In the genomic region with DNA sequence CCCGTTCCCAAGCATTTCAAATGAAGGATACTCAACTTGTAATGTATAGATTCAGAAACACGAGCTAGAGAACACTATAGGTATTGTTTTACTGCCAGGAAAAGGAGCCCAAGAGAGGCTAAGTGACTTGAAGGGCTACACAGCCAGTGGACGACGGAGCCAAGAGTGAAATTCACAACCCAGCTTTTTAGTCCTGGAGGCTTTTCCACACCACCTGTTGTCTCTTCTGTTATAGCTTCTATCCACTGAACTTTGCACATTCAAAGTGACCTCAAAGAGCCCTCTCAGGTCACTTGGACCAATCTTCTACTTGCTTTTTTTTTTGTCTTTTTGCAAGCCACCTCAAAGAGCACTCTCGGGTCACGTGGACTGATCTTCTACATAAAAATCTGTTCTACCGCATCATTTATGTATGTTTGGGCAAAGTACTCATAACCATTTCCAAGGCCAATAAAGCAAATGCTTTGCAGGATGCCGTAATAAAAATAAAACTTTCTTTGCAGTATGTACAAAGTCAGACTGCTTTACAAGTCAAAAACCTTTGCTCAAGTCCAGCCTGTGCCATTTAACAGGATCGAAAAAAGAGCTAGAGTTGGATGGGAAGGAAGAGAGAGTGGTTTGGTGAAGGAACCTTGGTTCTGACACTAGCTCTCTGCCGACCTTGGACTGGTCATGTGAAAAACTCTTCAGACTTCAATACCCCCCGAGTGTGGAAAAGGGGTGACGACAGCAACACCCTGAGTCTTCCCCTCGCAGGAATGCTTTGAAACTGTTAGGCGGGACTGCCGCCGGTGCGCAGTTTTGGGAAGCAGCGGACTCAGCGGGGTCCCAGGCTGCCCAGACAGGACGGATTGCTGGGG, we compare ENCODE assay signal across 8 cellular contexts. TPM values are rescaled to one million over a fixed set of nuclear protein-coding genes. Genes with fewer than 3 reads are reported as not detected.
DNase-seq lines count a peak whose midpoint lies in the region; ATAC-seq and TF ChIP-seq lines count a peak whose summit lies in the region.

No MANE protein-coding gene starts in this region.

- intact Hi-C loops in mammary epithelial cell (cut with micrococcal nuclease) = loop anchor here (2.0 to 5.0 kb wide), 2 partner anchors 43 to 106 kb away; no protein-coding TSS in a partner anchor

- WGBS in mammary epithelial cell (ENCODE audit: low coverage, missing lambda C conversion rate) = 22% methylated on average over 12 of the region's 20 CpGs
- 31% methylated on average over 18 of the region's 20 CpGs for WGBS in suprapubic skin

- in situ Hi-C loops in mammary epithelial cell (cut with MboI; ENCODE audit: low sequenced_read_pairs in 2 of 2) = no loop called here

- H3K36me3 ChIP-seq in MM.1S (replicated peaks; ENCODE audit: insufficient read depth, low read length) (no peaks in the 10 kb centered on the region), mammary epithelial cell (ENCODE audit: insufficient read depth, low read length) (no peaks in the 10 kb centered on the region), suprapubic skin (no peaks in the 10 kb centered on the region)

- TF ChIP-seq CTCF in MM.1S (IDR thresholded peaks at IDR 0.05; ENCODE audit: low read length) = no peak
- TF ChIP-seq CTCF in mammary epithelial cell (conservative IDR thresholded peaks at IDR 0.05 in 1 of 2, IDR thresholded peaks at IDR 0.05 in 1 of 2; ENCODE audit: extremely low read depth in 1 of 2, insufficient read depth in 1 of 2, low read depth in 1 of 2, low read length in 2 of 2) = no peak
- no peak for TF ChIP-seq CTCF in suprapubic skin (IDR thresholded peaks at IDR 0.05)

- DNase-seq in stimulated activated CD4-positive, alpha-beta T cell treated with anti-CD3 and anti-CD28 coated beads, Interleukin-15, amount 100 ng/mL, for 24 hours = peak; percentile 28
- no peak for DNase-seq in stimulated activated CD4-positive, alpha-beta T cell treated with anti-CD3 and anti-CD28 coated beads, Interleukin-4, amount 100 ng/mL, for 4 hours
- DNase-seq in MM.1S (peak; percentile 21), mammary epithelial cell (peak; percentile 22), left lobe of liver (ENCODE audit: low spot score) (no peak), suprapubic skin (ENCODE audit: low spot score in 2 of 2) (no peak), occipital lobe (lab: John Stamatoyannopoulos, UW) (no peak)

- H3K4me3 ChIP-seq in MM.1S (ENCODE audit: low read length) = peak overlapping the region; percentile 85
- peak overlapping the region; percentile 79 to 89 (median 88) for H3K4me3 ChIP-seq in mammary epithelial cell (replicated peaks in 1 of 3; ENCODE audit: insufficient read depth in 1 of 3, low read depth in 2 of 3, low read length in 3 of 3)
- peak overlapping the region; percentile 66 for H3K4me3 ChIP-seq in suprapubic skin

- dilution Hi-C loops in mammary epithelial cell (cut with HindIII; ENCODE audit: low sequenced_read_pairs) = no loop called here

- H2AFZ ChIP-seq in MM.1S (ENCODE audit: low read length) (peak overlapping the region; percentile 92), mammary epithelial cell (ENCODE audit: low read depth, low read length) (peak overlapping the region; percentile 90)

- H3K9ac ChIP-seq in MM.1S (ENCODE audit: low read length) = peak overlapping the region; percentile 76
- H3K9ac ChIP-seq in mammary epithelial cell (ENCODE audit: insufficient read depth, low read length) = peak overlapping the region; percentile 78

- no peaks in the 10 kb centered on the region for H3K9me2 ChIP-seq in MM.1S (replicated peaks; ENCODE audit: insufficient read depth, low read length)

- H3K4me1 ChIP-seq in MM.1S (ENCODE audit: low read length) = peaks cover 6% of the 10 kb centered on the region; the same call in 1 of the 2 replicates
- H3K4me1 ChIP-seq in mammary epithelial cell (ENCODE audit: insufficient read depth, low read length) = peaks cover 14% of the 10 kb centered on the region
- H3K4me1 ChIP-seq in suprapubic skin = peaks cover 13% of the 10 kb centered on the region

- H3K9me3 ChIP-seq in MM.1S (replicated peaks; ENCODE audit: insufficient read depth, low read length) (no peaks in the 10 kb centered on the region), mammary epithelial cell (replicated peaks; ENCODE audit: insufficient read depth, low read length) (no peaks in the 10 kb centered on the region), suprapubic skin (no peaks in the 10 kb centered on the region)

- TF ChIP-seq POLR2A in suprapubic skin (IDR thresholded peaks at IDR 0.05) = no peak

- H4K20me1 ChIP-seq in MM.1S (ENCODE audit: insufficient read depth, low read length) (no peaks in the 10 kb centered on the region), mammary epithelial cell (ENCODE audit: insufficient read depth, low read length) (no peaks in the 10 kb centered on the region)

- H3K4me2 ChIP-seq in MM.1S (ENCODE audit: low read depth, low read length) (peak overlapping the region; percentile 72), mammary epithelial cell (ENCODE audit: insufficient read depth, low read depth, low read length) (peak overlapping the region; percentile 96)

- H3K27ac ChIP-seq in MM.1S (ENCODE audit: low read length) = no peak overlapping the region; the same call in 1 of the 2 replicates
- H3K27ac ChIP-seq in mammary epithelial cell (ENCODE audit: insufficient read depth, low read depth, low read length) = peak overlapping the region; percentile 59
- H3K27ac ChIP-seq in suprapubic skin = peak overlapping the region; percentile 55

- H3K79me2 ChIP-seq in MM.1S (ENCODE audit: low read length) (0 out of 2 replicates have a peak, but pooled peaks cover 2% of the 10 kb centered on the region), mammary epithelial cell (ENCODE audit: insufficient read depth, low read length) (peaks cover 39% of the 10 kb centered on the region)

- CTCF ChIA-PET in mammary epithelial cell (lab: Charles Lee; ENCODE audit: low non-redundant PET) = interaction anchor here (0.5 kb wide), 1 partner anchor 105 kb away, joined by 5 read pairs; no protein-coding TSS in a partner anchor

- peak; percentile 18 for ATAC-seq in left lobe of liver
- no peak for ATAC-seq in GM18867 (IDR thresholded peaks at IDR 0.05; ENCODE audit: unreplicated experiment)

- no peaks in the 10 kb centered on the region for H3F3A ChIP-seq in MM.1S (ENCODE audit: insufficient read depth, low read length)

- TF ChIP-seq EP300 in suprapubic skin (IDR thresholded peaks at IDR 0.05) = no peak

- H3K27me3 ChIP-seq in MM.1S (replicated peaks; ENCODE audit: insufficient read depth, low read length) = no peaks in the 10 kb centered on the region
- H3K27me3 ChIP-seq in mammary epithelial cell (ENCODE audit: insufficient read depth, low read length) = no peaks in the 10 kb centered on the region
- no peaks in the 10 kb centered on the region for H3K27me3 ChIP-seq in suprapubic skin

- BruUV-seq in mammary epithelial cell (replicated peaks; lab: Mats Ljungman, UMichigan) = no TSS peak

RNA-seq across cellular contexts. Expression of gene SLC35B4, which starts 0.8 kb away (rescaled TPM):
- total RNA-seq in mammary epithelial cell = 10 to 100 TPM; 16.3 to 22.6 TPM
- polyA plus RNA-seq in mammary epithelial cell = 16.3 TPM
- 84.0 TPM for polyA minus RNA-seq in mammary epithelial cell
- 11.0 TPM for total RNA-seq in left lobe of liver
- total RNA-seq in suprapubic skin = 1 to 10 TPM; 3.1 to 9.4 (median 4.2) TPM
- 27.9 TPM for total RNA-seq in occipital lobe

Comparison
In these comparisons a context has a peak if more than half of its experiments do, and no peak if none do; other contexts are left out.
1. DNase-seq: peak in stimulated activated CD4-positive, alpha-beta T cell treated with anti-CD3 and anti-CD28 coated beads, Interleukin-15, amount 100 ng/mL, for 24 hours (single experiment), MM.1S (single experiment) and mammary epithelial cell (single experiment); none in stimulated activated CD4-positive, alpha-beta T cell treated with anti-CD3 and anti-CD28 coated beads, Interleukin-4, amount 100 ng/mL, for 4 hours (0 of 2), left lobe of liver (single experiment), suprapubic skin (0 of 2) and occipital lobe (single experiment).
2. Peak in every context shown above with its lines, with median percentiles within 50 percentile points of each other: H3K4me3 ChIP-seq.